In genomic region chr3:160449660-160450598, GRCh38 we compare ENCODE assay signal across 8 cellular contexts. TPM values are rescaled to one million over a fixed set of nuclear protein-coding genes. Genes with fewer than 3 reads are reported as not detected.
DNase-seq lines count a peak whose midpoint lies in the region; ATAC-seq, FAIRE-seq and TF ChIP-seq lines count a peak whose summit lies in the region.

TSS of gene TRIM59 (minus strand) at chr3:160449786. CDS start at chr3:160439183, 10,603 bp downstream.

- DNase-seq in activated T-cell treated with anti-CD3 and anti-CD28 coated beads, Interleukin-2, amount 50 U/mL, for 48 hours = peak; percentile 97 to 98
- DNase-seq in esophagus squamous epithelium (lab: John Stamatoyannopoulos, UW) = peak; percentile 74
- DNase-seq in myocyte (ENCODE audit: low read depth) = peak; percentile 93
- DNase-seq in stimulated activated CD8-positive, alpha-beta memory T cell treated with anti-CD3 and anti-CD28 coated beads, Interleukin-7, amount 100 ng/mL, for 24 hours (ENCODE audit: low read depth) = peak; percentile 86

- H3K9me2 ChIP-seq in OCI-LY1 (ENCODE audit: low read depth, low read length) = no peaks in the 10 kb centered on the region

- intact Hi-C loops in esophagus squamous epithelium (cut with DNase I) = no loop called here

- peaks cover 26% of the 10 kb centered on the region for H3K4me1 ChIP-seq in OCI-LY1 (ENCODE audit: insufficient read depth, low read length, severe bottlenecking)
- H3K4me1 ChIP-seq in esophagus squamous epithelium = peaks cover 0 to 38% (median 12%) of the 10 kb centered on the region in 3 donors

- H3K9me3 ChIP-seq in OCI-LY1 (ENCODE audit: low read length) (no peaks in the 10 kb centered on the region), esophagus squamous epithelium (peaks cover 0 to 3% (median 0%) of the 10 kb centered on the region in 3 donors)

- TF ChIP-seq POLR2A in esophagus squamous epithelium (IDR thresholded peaks at IDR 0.05) = peak in 2 of 4 donors; percentile 29 to 80

- 44 to 47% methylated on average over 13 to 16 of the region's 71 CpGs for WGBS in esophagus squamous epithelium, 2 donors

- H3K36me3 ChIP-seq in OCI-LY1 (ENCODE audit: insufficient read depth, low read length) (peaks cover 29% of the 10 kb centered on the region), esophagus squamous epithelium (peaks cover 0 to 5% (median 0%) of the 10 kb centered on the region in 3 donors)

- peak within 1 kb of the TSS; percentile 93 for H3K4me3 ChIP-seq in OCI-LY1 (ENCODE audit: low read depth, low read length, poor library complexity, severe bottlenecking)
- peak within 1 kb of the TSS; percentile 58 to 78 (median 68) for H3K4me3 ChIP-seq in esophagus squamous epithelium

- H3K4me2 ChIP-seq in OCI-LY1 (ENCODE audit: low read length) = peak within 1 kb of the TSS; percentile 82

- peak within 1 kb of the TSS; percentile 33 for H2AFZ ChIP-seq in OCI-LY1 (ENCODE audit: low read length)

- H3K27ac ChIP-seq in OCI-LY1 (ENCODE audit: low read depth, low read length, poor library complexity, severe bottlenecking) (peak within 1 kb of the TSS; percentile 88), esophagus squamous epithelium (peak within 1 kb of the TSS; percentile 88 to 92 (median 91))

- ATAC-seq in GM18909 (IDR thresholded peaks at IDR 0.05; ENCODE audit: poor library complexity, unreplicated experiment) (peak; percentile 96), HG03175 (IDR thresholded peaks at IDR 0.05; ENCODE audit: unreplicated experiment) (peak; percentile 96)

- H3K79me2 ChIP-seq in OCI-LY1 (ENCODE audit: insufficient read depth, low read length) = peaks cover 41% of the 10 kb centered on the region

- H3K9ac ChIP-seq in OCI-LY1 (ENCODE audit: low read length) = peak within 1 kb of the TSS; percentile 95

- no peaks in the 10 kb centered on the region for H4K20me1 ChIP-seq in OCI-LY1 (ENCODE audit: insufficient read depth, low read length)

- FAIRE-seq in A204.1 (lab: Jason Lieb, UNC) = peak; percentile 58

- H3F3A ChIP-seq in OCI-LY1 (ENCODE audit: insufficient read depth, low read length) = no peaks in the 10 kb centered on the region

- TF ChIP-seq CTCF in OCI-LY1 (IDR thresholded peaks at IDR 0.05; ENCODE audit: low read length) (0 out of 2 replicates have a peak, but pooled peaks have one; percentile 10), esophagus squamous epithelium (IDR thresholded peaks at IDR 0.05) (peak in 1 of 6 experiments; percentile 4)

- H3K27me3 ChIP-seq in OCI-LY1 (ENCODE audit: insufficient read depth, low read length) (no peaks in the 10 kb centered on the region), esophagus squamous epithelium (peaks cover 0 to 11% (median 0%) of the 10 kb centered on the region in 4 donors)

RNA-seq across cellular contexts. Expression of gene TRIM59, which starts in this region (rescaled TPM):
- 10 to 100 TPM in 1 of 4 donors, 1 to 10 TPM in 3; 4.9 to 14.7 (median 8.9) TPM for total RNA-seq in esophagus squamous epithelium
- total RNA-seq in myocyte = 7.9 and 8.0 TPM in 2 replicates
- polyA plus RNA-seq in myocyte (2012) = 6.5 TPM

Comparison
In these comparisons a context has a peak if more than half of its experiments do, and no peak if none do; other contexts are left out.
1. Peak in every context shown above with its lines: DNase-seq, ATAC-seq, H3K4me3 ChIP-seq and H3K27ac ChIP-seq.